In the genomic region with DNA sequence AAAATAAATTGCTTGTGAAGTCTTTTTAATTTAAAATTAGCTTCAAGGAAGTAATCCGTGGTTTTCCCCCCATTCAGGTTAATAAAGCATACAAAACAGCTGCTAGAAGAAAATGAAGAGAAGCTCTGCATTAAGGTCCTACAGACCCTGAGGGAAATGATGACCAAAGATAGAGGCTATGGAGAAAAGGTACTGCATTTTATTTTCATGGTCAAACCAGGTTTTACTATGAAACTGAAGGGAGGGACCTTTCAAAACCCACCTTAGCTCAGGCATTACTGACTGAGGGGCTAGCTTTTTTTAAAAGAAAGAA, we compare ENCODE assay signal across 9 cellular contexts.
DNase-seq lines count a peak whose midpoint lies in the region; ATAC-seq and TF ChIP-seq lines count a peak whose summit lies in the region.
"Had no signal": no experiment of that assay in that cellular context is flagged by ENCODE, and none has a peak within 500 bp of the region (broad histone marks: within the 10 kb centered on the region; RNA-seq: fewer than 3 reads in every experiment).

No MANE protein-coding gene starts in this region.

- 0% methylated on average over 1 of the region's 1 CpG for WGBS in mesenchymal stem cell

- H3K4ac ChIP-seq in mesenchymal stem cell (ENCODE audit: low read depth in 1 of 2, low read length in 2 of 2) = no peak overlapping the region

- no peak for TF ChIP-seq POLR2A in HCT116 (IDR thresholded peaks at IDR 0.05; ENCODE audit: borderline replicate concordance, extremely low read depth, insufficient read depth, insufficient read length)

- POLR2A ChIA-PET in HCT116 (lab: Charles Lee) = interaction anchor here (0.6 to 1.6 kb wide), 6 partner anchors 9 to 346 kb away, joined by 3 to 7 read pairs (median 5); no protein-coding TSS in a partner anchor
- POLR2A ChIA-PET in OCI-LY7 (lab: Charles Lee) = interaction anchor here (0.6 to 1.2 kb wide), 9 partner anchors 26 to 1461 kb away, joined by 3 to 9 read pairs (median 4); no protein-coding TSS in a partner anchor

- H3K23ac ChIP-seq in mesenchymal stem cell (ENCODE audit: low read length in 2 of 2) = no peak overlapping the region

- H4K91ac ChIP-seq in mesenchymal stem cell (ENCODE audit: low read length) = no peak overlapping the region

- no peak overlapping the region for H2BK5ac ChIP-seq in mesenchymal stem cell (ENCODE audit: low read depth, low read length, poor library complexity, severe bottlenecking)

- H4K8ac ChIP-seq in mesenchymal stem cell (ENCODE audit: low read length) = no peak overlapping the region

- RAD21 ChIA-PET in HCT116 (lab: Charles Lee; ENCODE audit: low non-redundant PET in 1 of 2, low total read pairs in 2 of 2, uncharacterized antibody in 2 of 2, unreplicated experiment in 2 of 2) = interaction anchor here (0.7 to 1.7 kb wide), 13 partner anchors 9 to 364 kb away, joined by 3 to 26 read pairs (median 4); partner anchors contain the start of gene BHLHE40 (in 1 of the 2)

- peaks cover 8% of the 10 kb centered on the region in 2 experiments; a peak in 2 of 4 replicates for H3K4me1 ChIP-seq in HCT116 (ENCODE audit: control insufficient read depth in 1 of 2, insufficient read depth in 2 of 2, low read length in 2 of 2)
- no peaks in the 10 kb centered on the region for H3K4me1 ChIP-seq in OCI-LY7 (ENCODE audit: insufficient read depth, low read length, poor library complexity, severe bottlenecking)
- H3K4me1 ChIP-seq in mesenchymal stem cell (ENCODE audit: control insufficient read depth, insufficient read depth, low read depth, low read length) = peaks cover 2% of the 10 kb centered on the region

- H3K18ac ChIP-seq in mesenchymal stem cell (ENCODE audit: low read depth in 1 of 2, low read length in 2 of 2) = no peak overlapping the region

- no peak for TF ChIP-seq CTCF in HCT116 (IDR thresholded peaks at IDR 0.05 in 2 of 3, conservative IDR thresholded peaks at IDR 0.05 in 1 of 3; ENCODE audit: borderline replicate concordance in 1 of 3, insufficient read depth in 1 of 3, low read depth in 2 of 3, low read length in 2 of 3)
- TF ChIP-seq CTCF in OCI-LY7 (conservative IDR thresholded peaks at IDR 0.05; ENCODE audit: low read length) = peak; percentile 61; the same call in 1 of the 2 replicates

- no TSS peak for BruUV-seq in HCT116 (replicated peaks; lab: Mats Ljungman, UMichigan)
- no TSS peak for BruUV-seq in OCI-LY7 (replicated peaks; lab: Mats Ljungman, UMichigan)

- no peaks in the 10 kb centered on the region for H3K27me3 ChIP-seq in HCT116 (ENCODE audit: insufficient read depth, low read length)
- no peaks in the 10 kb centered on the region for H3K27me3 ChIP-seq in mesenchymal stem cell (ENCODE audit: control insufficient read depth in 1 of 2, insufficient read depth in 1 of 2, low read length in 2 of 2)

- no peak overlapping the region for H3K14ac ChIP-seq in mesenchymal stem cell (ENCODE audit: low read length in 2 of 2)

- H3K9me3 Mint-ChIP-seq in activated T-helper 2 cell treated with anti-CD3 and anti-CD28 coated beads, Interferon-gamma antibody, Interleukin-2, Interleukin-4, amounts not matched to agents 10 μg/mL and 5 μg/mL and 100 μg/mL, durations not matched to agents 14 hours and 24 hours and 36 hours = peaks cover 5% of the 10 kb centered on the region

- H3K79me1 ChIP-seq in mesenchymal stem cell (replicated peaks; ENCODE audit: low read length, poor library complexity, severe bottlenecking) = no peaks in the 10 kb centered on the region

- H4K20me1 ChIP-seq in HCT116 (ENCODE audit: insufficient read depth) (no peaks in the 10 kb centered on the region), OCI-LY7 (ENCODE audit: insufficient read depth, low read length) (no peaks in the 10 kb centered on the region)

- intact Hi-C loops in HCT116 (cut with micrococcal nuclease) = loop anchor here (1.0 to 2.0 kb wide), 5 partner anchors 55 to 411 kb away; partner anchors contain the start of gene ARL8B
- intact Hi-C loops in OCI-LY7 (cut with micrococcal nuclease; ENCODE audit: unreplicated experiment) = loop anchor here (1.0 to 5.0 kb wide), 2 partner anchors 266 to 346 kb away; partner anchors contain the start of gene BHLHE40
- intact Hi-C loops in activated T-helper 2 cell treated with anti-CD3 and anti-CD28 coated beads, Interferon-gamma antibody, Interleukin-2, Interleukin-4, amounts not matched to agents 10 μg/mL and 5 μg/mL and 100 μg/mL, durations not matched to agents 14 hours and 24 hours and 36 hours (cut with micrococcal nuclease) = loop anchor here (1.0 kb wide), 2 partner anchors 265 to 346 kb away; no protein-coding TSS in a partner anchor

- no peaks in the 10 kb centered on the region for H3K36me3 ChIP-seq in HCT116 (ENCODE audit: control insufficient read depth in 1 of 2, insufficient read depth in 2 of 2, low read length in 2 of 2)
- H3K36me3 ChIP-seq in OCI-LY7 (ENCODE audit: insufficient read depth, low read length) = peaks cover 58% of the 10 kb centered on the region
- no peaks in the 10 kb centered on the region for H3K36me3 ChIP-seq in mesenchymal stem cell (ENCODE audit: control insufficient read depth in 1 of 2, insufficient read depth in 2 of 2, low read depth in 1 of 2, low read length in 2 of 2)

- H3K4me3 ChIP-seq in HCT116 (replicated peaks in 1 of 2; ENCODE audit: low read depth in 1 of 2, low read length in 2 of 2) (no peak overlapping the region), OCI-LY7 (ENCODE audit: low read depth, low read length, poor library complexity, severe bottlenecking) (no peak overlapping the region), mesenchymal stem cell (ENCODE audit: insufficient read depth in 1 of 2, low read depth in 1 of 2, low read length in 2 of 2) (no peak overlapping the region)

- H3K36me3 Mint-ChIP-seq in activated T-helper 2 cell treated with anti-CD3 and anti-CD28 coated beads, Interferon-gamma antibody, Interleukin-2, Interleukin-4, amounts not matched to agents 10 μg/mL and 5 μg/mL and 100 μg/mL, durations not matched to agents 14 hours and 24 hours and 36 hours (ENCODE audit: low read depth) = peaks cover 74% of the 10 kb centered on the region

- no peak overlapping the region for H3K27ac Mint-ChIP-seq in activated T-helper 2 cell treated with anti-CD3 and anti-CD28 coated beads, Interferon-gamma antibody, Interleukin-2, Interleukin-4, amounts not matched to agents 10 μg/mL and 5 μg/mL and 100 μg/mL, durations not matched to agents 14 hours and 24 hours and 36 hours

- no peak overlapping the region for H2BK120ac ChIP-seq in mesenchymal stem cell (ENCODE audit: low read depth, low read length)

- H3K9me2 ChIP-seq in HCT116 (ENCODE audit: insufficient read depth) (no peaks in the 10 kb centered on the region), OCI-LY7 (ENCODE audit: insufficient read depth, low read length) (no peaks in the 10 kb centered on the region)

- no peaks in the 10 kb centered on the region for H3K27me3 Mint-ChIP-seq in activated T-helper 2 cell treated with anti-CD3 and anti-CD28 coated beads, Interferon-gamma antibody, Interleukin-2, Interleukin-4, amounts not matched to agents 10 μg/mL and 5 μg/mL and 100 μg/mL, durations not matched to agents 14 hours and 24 hours and 36 hours (ENCODE audit: low read depth)

- TF ChIP-seq RAD21 in HCT116 (IDR thresholded peaks at IDR 0.05; ENCODE audit: low read depth) = no peak

- no peak overlapping the region for H2AK5ac ChIP-seq in mesenchymal stem cell (ENCODE audit: low read length, severe bottlenecking)

- no peak overlapping the region for H2BK12ac ChIP-seq in mesenchymal stem cell (ENCODE audit: low read length in 2 of 2)

- peaks cover 29% of the 10 kb centered on the region for H3K4me1 Mint-ChIP-seq in activated T-helper 2 cell treated with anti-CD3 and anti-CD28 coated beads, Interferon-gamma antibody, Interleukin-2, Interleukin-4, amounts not matched to agents 10 μg/mL and 5 μg/mL and 100 μg/mL, durations not matched to agents 14 hours and 24 hours and 36 hours (ENCODE audit: low read depth)

- 0 out of 2 replicates have a peak overlapping the region, but pooled peaks have one; percentile 16 for H3K4me2 ChIP-seq in HCT116 (ENCODE audit: low read length)
- H3K4me2 ChIP-seq in OCI-LY7 (ENCODE audit: low read length) = no peak overlapping the region
- no peak overlapping the region for H3K4me2 ChIP-seq in mesenchymal stem cell (ENCODE audit: low read length, poor library complexity, severe bottlenecking)

- no peak overlapping the region for H2BK15ac ChIP-seq in mesenchymal stem cell (ENCODE audit: low read depth, poor library complexity, severe bottlenecking)

- H3K9me3 ChIP-seq in HCT116 (ENCODE audit: control insufficient read depth in 1 of 2, insufficient read depth in 1 of 2, low read depth in 1 of 2, low read length in 2 of 2) = no peaks in the 10 kb centered on the region
- no peaks in the 10 kb centered on the region for H3K9me3 ChIP-seq in OCI-LY7 (ENCODE audit: low read length)
- no peaks in the 10 kb centered on the region for H3K9me3 ChIP-seq in mesenchymal stem cell (ENCODE audit: control insufficient read depth, low read length)

- DNase-seq in HCT116 (ENCODE audit: low read depth, low spot score) (no peak), OCI-LY7 (ENCODE audit: low spot score) (no peak), mesenchymal stem cell (no peak), DMS53 treated with DMSO at 0.1 percent for 48 hours (lab: John Stamatoyannopoulos, UW; ENCODE audit: unreplicated experiment) (no peak), SW 1271 (lab: John Stamatoyannopoulos, UW) (no peak)
- DNase-seq in activated T-helper 2 cell treated with anti-CD3 and anti-CD28 coated beads, Interferon-gamma antibody, Interleukin-2, Interleukin-4, amounts not matched to agents 10 μg/mL and 5 μg/mL and 100 μg/mL, durations not matched to agents 14 hours and 24 hours and 36 hours (ENCODE audit: low spot score) = no peak
- DNase-seq: NCI-H2081 treated with DMSO at 0.1 percent for 48 hours had no signal

- ATAC-seq in GM18498 (IDR thresholded peaks at IDR 0.05; ENCODE audit: unreplicated experiment) (peak; percentile 13), HCT116 (peak; percentile 44), GM18520 (IDR thresholded peaks at IDR 0.05; ENCODE audit: unreplicated experiment) (no peak)

- H3K4me3 Mint-ChIP-seq in activated T-helper 2 cell treated with anti-CD3 and anti-CD28 coated beads, Interferon-gamma antibody, Interleukin-2, Interleukin-4, amounts not matched to agents 10 μg/mL and 5 μg/mL and 100 μg/mL, durations not matched to agents 14 hours and 24 hours and 36 hours (ENCODE audit: low read depth) = no peak overlapping the region

- CTCF ChIA-PET in HCT116 (lab: Charles Lee) = interaction anchor here (0.5 to 2.1 kb wide), 27 partner anchors 9 to 485 kb away, joined by 3 to 86 read pairs (median 4); partner anchors contain the start of gene BHLHE40
- CTCF ChIA-PET in OCI-LY7 (lab: Charles Lee; ENCODE audit: unreplicated experiment) = interaction anchor here (0.6 to 1.6 kb wide), 5 partner anchors 9 to 347 kb away, joined by 3 to 6 read pairs (median 3); no protein-coding TSS in a partner anchor

- H3K79me2 ChIP-seq in HCT116 (ENCODE audit: insufficient read depth, low read length) (no peaks in the 10 kb centered on the region), OCI-LY7 (ENCODE audit: insufficient read depth, low read depth, low read length) (no peaks in the 10 kb centered on the region)

- no peak overlapping the region for H3K9ac ChIP-seq in HCT116 (ENCODE audit: low read length)
- peak overlapping the region; percentile 44 for H3K9ac ChIP-seq in mesenchymal stem cell (ENCODE audit: low read length)

- H2AFZ ChIP-seq in HCT116 (ENCODE audit: low read depth, low read length, poor library complexity, severe bottlenecking) (no peak overlapping the region), OCI-LY7 (ENCODE audit: low read length) (no peak overlapping the region), mesenchymal stem cell (ENCODE audit: low read depth, low read length) (no peak overlapping the region)

- no peak overlapping the region for H3K27ac ChIP-seq in HCT116 (ENCODE audit: low read depth, low read length)
- H3K27ac ChIP-seq in OCI-LY7 (ENCODE audit: low read depth, low read length, poor library complexity, severe bottlenecking) = no peak overlapping the region
- no peak overlapping the region for H3K27ac ChIP-seq in mesenchymal stem cell (ENCODE audit: low read length, poor library complexity, severe bottlenecking)
